ENCODE assay signal across 29 cellular contexts in the genomic region with DNA sequence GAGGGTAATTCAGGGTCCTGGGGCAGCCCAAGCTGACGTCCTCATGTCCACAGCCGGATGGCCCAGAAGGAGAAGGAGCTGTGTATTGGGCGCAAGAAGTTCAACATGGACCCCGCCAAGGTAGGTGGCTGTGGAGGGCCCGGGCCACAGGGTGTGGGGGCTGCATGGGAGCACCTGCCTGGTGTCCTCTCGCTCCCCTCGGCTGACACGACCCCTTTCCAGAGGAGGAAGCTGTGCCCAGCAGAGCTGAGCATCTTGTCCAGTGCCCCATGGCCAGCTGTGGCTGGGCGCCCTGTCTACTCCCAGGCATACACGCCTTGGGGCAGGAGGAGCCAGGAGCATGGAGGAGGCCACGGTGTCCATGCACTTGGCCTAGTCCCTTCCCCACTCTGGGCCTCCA. TPM values are rescaled to one million over a fixed set of nuclear protein-coding genes. Genes with fewer than 3 reads are reported as not detected.
DNase-seq lines count a peak whose midpoint lies in the region; ATAC-seq and TF ChIP-seq lines count a peak whose summit lies in the region.
"Had no signal": no experiment of that assay in that cellular context is flagged by ENCODE, and none has a peak within 500 bp of the region (broad histone marks: within the 10 kb centered on the region; RNA-seq: fewer than 3 reads in every experiment).

No MANE protein-coding gene starts in this region.

- H3K4me3 Mint-ChIP-seq in activated CD8-positive, alpha-beta T cell treated with anti-CD3 and anti-CD28 coated beads for 36 hours, result no peak overlapping the region
- H3K4me3 Mint-ChIP-seq: endodermal cell had no signal

- no peak overlapping the region for H2BK5ac ChIP-seq in mesenchymal stem cell (ENCODE audit: low read depth, low read length, poor library complexity, severe bottlenecking)

- CTCF ChIA-PET in activated CD8-positive, alpha-beta T cell treated with anti-CD3 and anti-CD28 coated beads for 36 hours (lab: Charles Lee), result interaction anchor here (0.8 to 2.1 kb wide), 6 partner anchors 9 to 36 kb away, joined by 3 to 8 read pairs (median 5); a partner anchor contains a TSS

- intact Hi-C loops in activated CD8-positive, alpha-beta T cell treated with anti-CD3 and anti-CD28 coated beads for 36 hours (cut with micrococcal nuclease), result no loop called here

- peak overlapping the region in 1 of 2 experiments; percentile 53 for H3K14ac ChIP-seq in mesenchymal stem cell (ENCODE audit: low read length in 2 of 2)

- H3K4me3 ChIP-seq in BLaER1 (no peak overlapping the region), DOHH2 (ENCODE audit: low read length) (no peak overlapping the region), mesenchymal stem cell (ENCODE audit: insufficient read depth in 1 of 2, low read depth in 1 of 2, low read length in 2 of 2) (no peak overlapping the region)
- H3K4me3 ChIP-seq: Peyer's patch, prostate gland, upper lobe of right lung had no signal

- no peak overlapping the region for H4K8ac ChIP-seq in mesenchymal stem cell (ENCODE audit: low read length)

- H2BK120ac ChIP-seq in mesenchymal stem cell (ENCODE audit: low read depth, low read length), result no peak overlapping the region

- H2BK12ac ChIP-seq in mesenchymal stem cell (ENCODE audit: low read length in 2 of 2), result peak overlapping the region in 1 of 2 experiments; percentile 51

- ATAC-seq in activated CD8-positive, alpha-beta T cell treated with anti-CD3 and anti-CD28 coated beads for 36 hours, result no peak
- ATAC-seq in HG02610 (IDR thresholded peaks at IDR 0.05; ENCODE audit: unreplicated experiment), result no peak
- ATAC-seq: HepG2, left lobe of liver, sciatic nerve, upper lobe of right lung had no signal

- no peaks in the 10 kb centered on the region for H3K27me3 Mint-ChIP-seq in activated CD8-positive, alpha-beta T cell treated with anti-CD3 and anti-CD28 coated beads for 36 hours

- H3K9ac ChIP-seq in BLaER1 (peak overlapping the region; percentile 2; the same call in 1 of the 2 replicates), mesenchymal stem cell (ENCODE audit: low read length) (no peak overlapping the region)

- peaks cover 10% of the 10 kb centered on the region for H3K79me2 ChIP-seq in DOHH2 (ENCODE audit: control insufficient read depth, low read length)

- H3K27me3 ChIP-seq in BLaER1 (no peaks in the 10 kb centered on the region), DOHH2 (ENCODE audit: control insufficient read depth, low read length) (no peaks in the 10 kb centered on the region), mesenchymal stem cell (ENCODE audit: control insufficient read depth in 1 of 2, insufficient read depth in 1 of 2, low read length in 2 of 2) (peaks cover 0 to 9% of the 10 kb centered on the region in 2 experiments)
- H3K27me3 ChIP-seq: Peyer's patch, upper lobe of right lung had no signal

- DNase-seq in activated CD8-positive, alpha-beta T cell treated with anti-CD3 and anti-CD28 coated beads for 36 hours, result no peak
- DNase-seq in mesenchymal stem cell (no peak), NCI-H510A treated with DMSO at 0.1 percent for 48 hours (lab: John Stamatoyannopoulos, UW) (no peak), DMS53 treated with DMSO at 0.1 percent for 48 hours (lab: John Stamatoyannopoulos, UW; ENCODE audit: unreplicated experiment) (no peak), Kasumi-1 (lab: John Stamatoyannopoulos, UW) (no peak)
- DNase-seq: activated CD8-positive, alpha-beta memory T cell treated with anti-CD3 and anti-CD28 coated beads, Interleukin-2, amount 50 U/mL, for 48 hours; C1 segment of cervical spinal cord; Caco-2; cortex of kidney; DMS53; endodermal cell; glutamatergic neuron; NCI-H1417 treated with DMSO at 0.1 percent for 48 hours; NCI-H2029 treated with DMSO at 0.1 percent for 48 hours; NCI-H2227 treated with DMSO at 0.1 percent for 48 hours; NCI-H69; SHP77 treated with DMSO at 0.1 percent for 48 hours; stimulated activated CD4-positive, alpha-beta T cell treated with anti-CD3 and anti-CD28 coated beads, Interleukin-12 subunit alpha, Interleukin-12 subunit beta, amount 100 ng/mL, for 4 hours; stimulated activated CD4-positive, alpha-beta T cell treated with anti-CD3 and anti-CD28 coated beads, Interleukin-2, amount 100 ng/mL, for 48 hours; upper lobe of right lung had no signal

- H3K4ac ChIP-seq in mesenchymal stem cell (ENCODE audit: low read depth in 1 of 2, low read length in 2 of 2), result no peak overlapping the region

- POLR2A ChIA-PET in activated CD8-positive, alpha-beta T cell treated with anti-CD3 and anti-CD28 coated beads for 36 hours (lab: Charles Lee), result interaction anchor here (0.7 to 1.7 kb wide), 4 partner anchors 9 to 906 kb away, joined by 3 to 8 read pairs (median 4); a partner anchor contains a TSS

- peak overlapping the region; percentile 60 for H2BK15ac ChIP-seq in mesenchymal stem cell (ENCODE audit: low read depth, poor library complexity, severe bottlenecking)

- H3K9me2 ChIP-seq in DOHH2 (replicated peaks; ENCODE audit: control insufficient read depth, low read length), result no peaks in the 10 kb centered on the region

- no peaks in the 10 kb centered on the region for H3F3A ChIP-seq in DOHH2 (ENCODE audit: control insufficient read depth, insufficient read depth)

- H3K18ac ChIP-seq in mesenchymal stem cell (ENCODE audit: low read depth in 1 of 2, low read length in 2 of 2), result peak overlapping the region in 1 of 2 experiments; percentile 29

- H3K27ac Mint-ChIP-seq in activated CD8-positive, alpha-beta T cell treated with anti-CD3 and anti-CD28 coated beads for 36 hours, result peak overlapping the region; percentile 77
- H3K27ac Mint-ChIP-seq: endodermal cell had no signal

- H3K23ac ChIP-seq in mesenchymal stem cell (ENCODE audit: low read length in 2 of 2), result no peak overlapping the region

- no peaks in the 10 kb centered on the region for H4K20me1 ChIP-seq in BLaER1
- no peaks in the 10 kb centered on the region for H4K20me1 ChIP-seq in DOHH2 (ENCODE audit: control insufficient read depth, insufficient read depth, low read depth, low read length)

- H4K91ac ChIP-seq in mesenchymal stem cell (ENCODE audit: low read length), result peak overlapping the region; percentile 0

- H3K9me3 ChIP-seq in BLaER1 (0 out of 2 replicates have a peak, but pooled peaks cover 7% of the 10 kb centered on the region), DOHH2 (ENCODE audit: control insufficient read depth, insufficient read depth, low read length) (no peaks in the 10 kb centered on the region), mesenchymal stem cell (ENCODE audit: control insufficient read depth, low read length) (no peaks in the 10 kb centered on the region)
- H3K9me3 ChIP-seq: Caco-2, Peyer's patch, prostate gland, upper lobe of right lung had no signal

- peak overlapping the region; percentile 55 for H3K27ac ChIP-seq in BLaER1
- peak overlapping the region; percentile 25 for H3K27ac ChIP-seq in DOHH2 (ENCODE audit: low read depth, low read length)
- no peak overlapping the region for H3K27ac ChIP-seq in mesenchymal stem cell (ENCODE audit: low read length, poor library complexity, severe bottlenecking)
- H3K27ac ChIP-seq: prostate gland, upper lobe of right lung had no signal

- H3K79me1 ChIP-seq in mesenchymal stem cell (replicated peaks; ENCODE audit: low read length, poor library complexity, severe bottlenecking), result no peaks in the 10 kb centered on the region

- peaks cover 75% of the 10 kb centered on the region for H3K4me1 Mint-ChIP-seq in activated CD8-positive, alpha-beta T cell treated with anti-CD3 and anti-CD28 coated beads for 36 hours (ENCODE audit: low read depth)

- H3K36me3 Mint-ChIP-seq in activated CD8-positive, alpha-beta T cell treated with anti-CD3 and anti-CD28 coated beads for 36 hours (ENCODE audit: low read depth), result peaks cover 41% of the 10 kb centered on the region

- H3K4me1 ChIP-seq in BLaER1 (peaks cover 90% of the 10 kb centered on the region), DOHH2 (ENCODE audit: control insufficient read depth, low read length) (peaks cover 50% of the 10 kb centered on the region), mesenchymal stem cell (ENCODE audit: control insufficient read depth, insufficient read depth, low read depth, low read length) (peaks cover 12% of the 10 kb centered on the region)
- H3K4me1 ChIP-seq: Caco-2, prostate gland had no signal

- no peak for TF ChIP-seq CTCF in DOHH2 (IDR thresholded peaks at IDR 0.05; ENCODE audit: low read depth, low read length, poor library complexity, severe bottlenecking)
- no peak for TF ChIP-seq CTCF in activated CD8-positive, alpha-beta T cell treated with anti-CD3 and anti-CD28 coated beads for 36 hours (IDR thresholded peaks at IDR 0.05)

- peaks cover 2% of the 10 kb centered on the region for H3K9me3 Mint-ChIP-seq in activated CD8-positive, alpha-beta T cell treated with anti-CD3 and anti-CD28 coated beads for 36 hours

- no peak overlapping the region for H2AK5ac ChIP-seq in mesenchymal stem cell (ENCODE audit: low read length, severe bottlenecking)

- H3K36me3 ChIP-seq in BLaER1, result peaks cover 58% of the 10 kb centered on the region
- peaks cover 82% of the 10 kb centered on the region for H3K36me3 ChIP-seq in DOHH2 (ENCODE audit: control insufficient read depth, low read length)
- H3K36me3 ChIP-seq in mesenchymal stem cell (ENCODE audit: control insufficient read depth in 1 of 2, insufficient read depth in 2 of 2, low read depth in 1 of 2, low read length in 2 of 2), result no peaks in the 10 kb centered on the region
- H3K36me3 ChIP-seq: prostate gland had no signal

- H3K4me2 ChIP-seq in BLaER1, result peak overlapping the region; percentile 73
- H3K4me2 ChIP-seq in DOHH2 (ENCODE audit: low read length), result peak overlapping the region; percentile 34; the same call in 1 of the 2 replicates
- H3K4me2 ChIP-seq in mesenchymal stem cell (ENCODE audit: low read length, poor library complexity, severe bottlenecking), result no peak overlapping the region

- H2AFZ ChIP-seq in mesenchymal stem cell (ENCODE audit: low read depth, low read length), result no peak overlapping the region

- 95% methylated on average over 9 of the region's 11 CpGs for WGBS in mesenchymal stem cell

RNA-seq across cellular contexts. Expression of a gene that starts 13.6 kb away (rescaled TPM):
- 10 to 100 TPM; 33.2 to 33.4 TPM for total RNA-seq in activated CD8-positive, alpha-beta T cell treated with anti-CD3 and anti-CD28 coated beads for 36 hours
- 0.65 TPM for polyA plus RNA-seq in mesenchymal stem cell (2013, experiment 1 of 2)
- polyA plus RNA-seq in mesenchymal stem cell (2013, experiment 2 of 2), result 0.41 TPM
- total RNA-seq: Caco-2, endodermal cell, HepG2, LHCN-M2 had no signal
- polyA plus RNA-seq: HepG2 had no signal

RNA-seq across cellular contexts. Expression of a gene that starts 51.9 kb away (rescaled TPM):
- total RNA-seq in activated CD8-positive, alpha-beta T cell treated with anti-CD3 and anti-CD28 coated beads for 36 hours, result 100 to 1,000 TPM; 699 to 717 TPM
- polyA plus RNA-seq in mesenchymal stem cell (2013, experiment 1 of 2), result 121 TPM
- polyA plus RNA-seq in mesenchymal stem cell (2013, experiment 2 of 2), result 117 TPM
- total RNA-seq: HepG2 had no signal
